ENCODE assay signal across 1 cellular context in the genomic region with DNA sequence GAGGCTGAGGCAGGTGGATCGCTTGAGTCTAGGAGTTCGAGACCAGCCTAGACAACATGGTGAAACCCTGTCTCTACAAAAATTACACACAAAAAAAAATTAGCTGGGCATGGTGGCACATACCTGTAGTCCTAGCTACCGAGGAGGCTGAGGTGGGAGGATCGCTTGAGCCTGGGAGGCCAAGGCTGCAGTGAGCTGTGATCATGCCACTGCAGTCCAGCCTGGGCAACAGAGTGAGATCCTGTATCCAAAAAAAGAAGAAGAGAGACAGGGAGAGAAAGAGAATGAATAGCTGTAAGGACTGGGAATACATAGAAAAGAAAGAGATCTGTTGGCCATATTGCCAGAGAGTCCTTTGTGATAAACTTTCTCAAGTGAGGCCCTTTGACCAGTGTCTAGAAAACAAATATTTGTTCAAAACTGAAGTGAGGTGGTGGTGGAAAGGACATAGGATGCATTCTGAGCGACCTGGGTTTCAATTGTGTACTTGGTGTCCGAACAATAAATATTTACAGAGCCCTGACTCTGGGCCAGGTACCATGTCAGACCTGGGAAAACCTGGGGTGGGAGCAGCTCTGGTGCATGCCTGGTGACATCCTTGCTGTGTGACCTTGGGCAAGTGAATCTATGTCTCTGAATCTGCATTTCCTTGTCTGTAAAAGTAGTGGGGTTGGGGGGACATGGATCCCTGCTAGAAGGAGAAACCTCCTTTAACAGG.
TF ChIP-seq lines count a peak whose summit lies in the region.

No MANE protein-coding gene starts in this region.

TF ChIP-seq in HepG2, 621 proteins besides CTCF, POLR2A, EP300 and RAD21 (continued from another document):
- TF ChIP-seq IRF2 (CRISPR knock-in tag; IDR thresholded peaks at IDR 0.05): peak; percentile 39; the same call in 1 of the 2 replicates
- no peak for TF ChIP-seq PITX1 (CRISPR knock-in tag; IDR thresholded peaks at IDR 0.05)
- TF ChIP-seq HMG20A (CRISPR knock-in tag; IDR thresholded peaks at IDR 0.05; ENCODE audit: borderline replicate concordance): peak; percentile 72; the same call in 1 of the 2 replicates
- no peak for TF ChIP-seq MAFK (conservative IDR thresholded peaks at IDR 0.05 in 1 of 2, IDR thresholded peaks at IDR 0.05 in 1 of 2; ENCODE audit: low read length in 2 of 2)
- TF ChIP-seq, protein P1, sequence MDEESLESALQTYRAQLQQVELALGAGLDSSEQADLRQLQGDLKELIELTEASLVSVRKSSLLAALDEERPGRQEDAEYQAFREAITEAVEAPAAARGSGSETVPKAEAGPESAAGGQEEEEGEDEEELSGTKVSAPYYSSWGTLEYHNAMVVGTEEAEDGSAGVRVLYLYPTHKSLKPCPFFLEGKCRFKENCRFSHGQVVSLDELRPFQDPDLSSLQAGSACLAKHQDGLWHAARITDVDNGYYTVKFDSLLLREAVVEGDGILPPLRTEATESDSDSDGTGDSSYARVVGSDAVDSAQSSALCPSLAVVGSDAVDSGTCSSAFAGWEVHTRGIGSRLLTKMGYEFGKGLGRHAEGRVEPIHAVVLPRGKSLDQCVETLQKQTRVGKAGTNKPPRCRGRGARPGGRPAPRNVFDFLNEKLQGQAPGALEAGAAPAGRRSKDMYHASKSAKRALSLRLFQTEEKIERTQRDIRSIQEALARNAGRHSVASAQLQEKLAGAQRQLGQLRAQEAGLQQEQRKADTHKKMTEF (CRISPR knock-in tag; IDR thresholded peaks at IDR 0.05): peak; percentile 51
- TF ChIP-seq, protein P2, sequence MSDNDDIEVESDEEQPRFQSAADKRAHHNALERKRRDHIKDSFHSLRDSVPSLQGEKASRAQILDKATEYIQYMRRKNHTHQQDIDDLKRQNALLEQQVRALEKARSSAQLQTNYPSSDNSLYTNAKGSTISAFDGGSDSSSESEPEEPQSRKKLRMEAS (IDR thresholded peaks at IDR 0.05): peak; percentile 42; the same call in 1 of the 2 replicates
- TF ChIP-seq, protein P3, sequence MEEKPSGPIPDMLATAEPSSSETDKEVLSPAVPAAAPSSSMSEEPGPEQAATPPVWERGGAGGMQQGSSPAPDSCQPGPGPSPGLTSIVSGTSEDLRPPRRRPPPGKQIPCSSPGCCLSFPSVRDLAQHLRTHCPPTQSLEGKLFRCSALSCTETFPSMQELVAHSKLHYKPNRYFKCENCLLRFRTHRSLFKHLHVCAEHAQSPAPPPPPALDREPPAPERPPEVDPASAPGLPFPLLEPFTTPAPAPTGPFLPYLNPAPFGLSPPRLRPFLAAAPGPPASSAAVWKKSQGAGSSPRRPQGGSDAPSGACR (CRISPR knock-in tag; IDR thresholded peaks at IDR 0.05): peak; percentile 64; the same call in 1 of the 2 replicates
- TF ChIP-seq SATB2 (CRISPR knock-in tag; IDR thresholded peaks at IDR 0.05): no peak
- no peak for TF ChIP-seq MBD4 (IDR thresholded peaks at IDR 0.05; ENCODE audit: borderline replicate concordance, low read length)
- TF ChIP-seq, protein P4, sequence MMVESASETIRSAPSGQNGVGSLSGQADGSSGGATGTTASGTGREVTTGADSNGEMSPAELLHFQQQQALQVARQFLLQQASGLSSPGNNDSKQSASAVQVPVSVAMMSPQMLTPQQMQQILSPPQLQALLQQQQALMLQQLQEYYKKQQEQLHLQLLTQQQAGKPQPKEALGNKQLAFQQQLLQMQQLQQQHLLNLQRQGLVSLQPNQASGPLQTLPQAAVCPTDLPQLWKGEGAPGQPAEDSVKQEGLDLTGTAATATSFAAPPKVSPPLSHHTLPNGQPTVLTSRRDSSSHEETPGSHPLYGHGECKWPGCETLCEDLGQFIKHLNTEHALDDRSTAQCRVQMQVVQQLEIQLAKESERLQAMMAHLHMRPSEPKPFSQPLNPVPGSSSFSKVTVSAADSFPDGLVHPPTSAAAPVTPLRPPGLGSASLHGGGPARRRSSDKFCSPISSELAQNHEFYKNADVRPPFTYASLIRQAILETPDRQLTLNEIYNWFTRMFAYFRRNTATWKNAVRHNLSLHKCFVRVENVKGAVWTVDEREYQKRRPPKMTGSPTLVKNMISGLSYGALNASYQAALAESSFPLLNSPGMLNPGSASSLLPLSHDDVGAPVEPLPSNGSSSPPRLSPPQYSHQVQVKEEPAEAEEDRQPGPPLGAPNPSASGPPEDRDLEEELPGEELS (CRISPR knock-in tag; IDR thresholded peaks at IDR 0.05): peak; percentile 85
- TF ChIP-seq ZNF709 (CRISPR knock-in tag; IDR thresholded peaks at IDR 0.05): peak; percentile 54; the same call in 1 of the 2 replicates
- TF ChIP-seq PHF21A (CRISPR knock-in tag; IDR thresholded peaks at IDR 0.05): no peak
- no peak for TF ChIP-seq ZNF44 (CRISPR knock-in tag; IDR thresholded peaks at IDR 0.05)
- TF ChIP-seq NR2F6 (IDR thresholded peaks at IDR 0.05): peak; percentile 41; the same call in 1 of the 2 replicates
- 0 out of 2 replicates have a peak, but pooled peaks have one; percentile 56 for TF ChIP-seq NR2F6 (CRISPR knock-in tag; IDR thresholded peaks at IDR 0.05)
